In genomic region chr19:32287811-32288227, GRCh38 we compare ENCODE assay signal across 8 cellular contexts. TPM values are rescaled to one million over a fixed set of nuclear protein-coding genes. Genes with fewer than 3 reads are reported as not detected.
DNase-seq lines count a peak whose midpoint lies in the region; ATAC-seq and TF ChIP-seq lines count a peak whose summit lies in the region.

No MANE protein-coding gene starts in this region.

- ATAC-seq in natural killer cell = no peak
- ATAC-seq in natural killer cell treated with Interleukin-12 subunit alpha and Interleukin-12 subunit beta and Interleukin-15 and Interleukin-18, amount 100 ng/mL, for 72 hours = no peak
- no peak for ATAC-seq in GM21825 (IDR thresholded peaks at IDR 0.05; ENCODE audit: unreplicated experiment)

- H3K36me3 ChIP-seq in transverse colon = no peaks in the 10 kb centered on the region

- H3K27me3 ChIP-seq in transverse colon = peaks cover 7% of the 10 kb centered on the region

- H3K9me3 ChIP-seq in transverse colon = no peaks in the 10 kb centered on the region

- intact Hi-C loops in natural killer cell (cut with micrococcal nuclease) (no loop called here), transverse colon (cut with DNase I; ENCODE audit: low total_unique reads) (loop anchor here (5.0 kb wide), 1 partner anchor 284 kb away; no protein-coding TSS in a partner anchor)

- no peak for TF ChIP-seq EP300 in transverse colon (IDR thresholded peaks at IDR 0.05; ENCODE audit: low read depth)

- H3K27ac ChIP-seq in transverse colon = no peak overlapping the region

- peak; percentile 14 for TF ChIP-seq CTCF in natural killer cell (IDR thresholded peaks at IDR 0.05)
- peak; percentile 70 for TF ChIP-seq CTCF in chondrocyte (IDR thresholded peaks at IDR 0.05)
- TF ChIP-seq CTCF in transverse colon (IDR thresholded peaks at IDR 0.05) = peak; percentile 38 to 52 (median 42)

- H3K27me3 Mint-ChIP-seq in natural killer cell (ENCODE audit: low read depth in 2 of 2) = peaks cover 21 to 42% of the 10 kb centered on the region in 2 donors
- H3K27me3 Mint-ChIP-seq in natural killer cell treated with Interleukin-12 subunit alpha and Interleukin-12 subunit beta and Interleukin-15 and Interleukin-18, amount 100 ng/mL, for 72 hours = peaks cover 12 to 16% of the 10 kb centered on the region in 2 donors
- peaks cover 16% of the 10 kb centered on the region for H3K27me3 Mint-ChIP-seq in chondrocyte (ENCODE audit: low read depth)

- H3K36me3 Mint-ChIP-seq in natural killer cell (no peaks in the 10 kb centered on the region), chondrocyte (ENCODE audit: low read depth) (no peaks in the 10 kb centered on the region)
- no peaks in the 10 kb centered on the region for H3K36me3 Mint-ChIP-seq in natural killer cell treated with Interleukin-12 subunit alpha and Interleukin-12 subunit beta and Interleukin-15 and Interleukin-18, amount 100 ng/mL, for 72 hours

- in situ Hi-C loops in transverse colon (cut with MboI; ENCODE audit: low pct_ligation_motif_present in 1 of 4, low pct_unique_long_range_greater_than_20kb in 1 of 4, low sequenced_read_pairs in 3 of 4) = no loop called here

- H3K27ac Mint-ChIP-seq in natural killer cell (no peak overlapping the region), chondrocyte (ENCODE audit: unreplicated experiment) (no peak overlapping the region)
- H3K27ac Mint-ChIP-seq in natural killer cell treated with Interleukin-12 subunit alpha and Interleukin-12 subunit beta and Interleukin-15 and Interleukin-18, amount 100 ng/mL, for 72 hours = no peak overlapping the region

- no peak for TF ChIP-seq POLR2A in transverse colon (IDR thresholded peaks at IDR 0.05)

- H3K4me1 ChIP-seq in transverse colon = peaks cover 0 to 7% (median 2%) of the 10 kb centered on the region in 4 donors

- H3K4me1 Mint-ChIP-seq in natural killer cell (no peaks in the 10 kb centered on the region), chondrocyte (ENCODE audit: low read depth) (no peaks in the 10 kb centered on the region)
- no peaks in the 10 kb centered on the region for H3K4me1 Mint-ChIP-seq in natural killer cell treated with Interleukin-12 subunit alpha and Interleukin-12 subunit beta and Interleukin-15 and Interleukin-18, amount 100 ng/mL, for 72 hours (ENCODE audit: low read depth in 2 of 2)

- 0 to 26% methylated on average over 1 to 12 of the region's 12 CpGs for WGBS in transverse colon (ENCODE audit: low coverage in 1 of 2), 2 donors

- no peak for DNase-seq in natural killer cell
- no peak for DNase-seq in natural killer cell treated with Interleukin-12 subunit alpha and Interleukin-12 subunit beta and Interleukin-15 and Interleukin-18, amount 100 ng/mL, for 72 hours (ENCODE audit: low spot score)
- peak; percentile 41 for DNase-seq in NCI-H526 treated with DMSO at 0.1 percent for 48 hours (lab: John Stamatoyannopoulos, UW)
- DNase-seq in chondrocyte (ENCODE audit: low spot score) = no peak
- peak; percentile 87 for DNase-seq in left kidney (ENCODE audit: low read depth, low spot score)
- DNase-seq in transverse colon = peak; percentile 74
- DNase-seq in KG1 (lab: John Stamatoyannopoulos, UW) = no peak

- peak overlapping the region in 1 of 4 donors; percentile 20 for H3K4me3 ChIP-seq in transverse colon

- no peak overlapping the region for H3K4me3 Mint-ChIP-seq in natural killer cell
- no peak overlapping the region for H3K4me3 Mint-ChIP-seq in natural killer cell treated with Interleukin-12 subunit alpha and Interleukin-12 subunit beta and Interleukin-15 and Interleukin-18, amount 100 ng/mL, for 72 hours
- no peak overlapping the region for H3K4me3 Mint-ChIP-seq in chondrocyte (ENCODE audit: unreplicated experiment)

- no peaks in the 10 kb centered on the region for H3K9me3 Mint-ChIP-seq in natural killer cell
- no peaks in the 10 kb centered on the region for H3K9me3 Mint-ChIP-seq in natural killer cell treated with Interleukin-12 subunit alpha and Interleukin-12 subunit beta and Interleukin-15 and Interleukin-18, amount 100 ng/mL, for 72 hours
- H3K9me3 Mint-ChIP-seq in chondrocyte (ENCODE audit: low read depth) = no peaks in the 10 kb centered on the region

RNA-seq across cellular contexts. Expression of gene ZNF507, which starts 57.6 kb away (rescaled TPM):
- total RNA-seq in natural killer cell (10 to 100 TPM; 27.9 to 34.6 (median 29.1) TPM), chondrocyte (16.7 to 20.6 TPM (median 17.0 TPM) in 3 replicates), transverse colon (10 to 100 TPM; 20.3 to 30.0 (median 22.5) TPM)
- total RNA-seq in natural killer cell treated with Interleukin-12 subunit alpha and Interleukin-12 subunit beta and Interleukin-15 and Interleukin-18, amount 100 ng/mL, for 72 hours = 10 to 100 TPM; 21.2 to 37.1 TPM

Comparison
In these comparisons a context has a peak if more than half of its experiments do, and no peak if none do; other contexts are left out.
1. DNase-seq: peak in NCI-H526 treated with DMSO at 0.1 percent for 48 hours (single experiment), left kidney (single experiment) and transverse colon (single experiment); none in natural killer cell (single experiment), natural killer cell treated with Interleukin-12 subunit alpha and Interleukin-12 subunit beta and Interleukin-15 and Interleukin-18, amount 100 ng/mL, for 72 hours (single experiment), chondrocyte (single experiment) and KG1 (single experiment).
2. CTCF ChIP-seq: peak in every context shown above with its lines; median percentile 70 in chondrocyte; 42 in transverse colon; 14 in natural killer cell.